In genomic region chr9:10000669-10001068, GRCh38 we compare ENCODE assay signal across 22 cellular contexts.
"Had no signal": no experiment of that assay in that cellular context is flagged by ENCODE, and none has a peak within 500 bp of the region (broad histone marks: within the 10 kb centered on the region; RNA-seq: fewer than 3 reads in every experiment).

No MANE protein-coding gene starts in this region.

- H3K9me3 ChIP-seq: gastrocnemius medialis, lower lobe of right lung, right lobe of liver, upper lobe of right lung, uterus had no signal

- H3K79me2 ChIP-seq: parathyroid adenoma had no signal

- H3K4me1 Mint-ChIP-seq: immature natural killer cell had no signal

- H3K27me3 Mint-ChIP-seq: effector memory CD8-positive, alpha-beta T cell; natural killer cell treated with Interleukin-12 subunit alpha and Interleukin-12 subunit beta and Interleukin-15 and Interleukin-18, amount 100 ng/mL, for 72 hours; stimulated activated naive CD8-positive, alpha-beta T cell treated with anti-CD3 and anti-CD28 coated beads, Interleukin-15, Interleukin-2, amounts not matched to agents 100 ng/mL and 50 ng/mL, for 24 hours had no signal

- H3K4me1 ChIP-seq: gastrocnemius medialis, lower lobe of right lung, parathyroid adenoma, right lobe of liver, transverse colon, uterus had no signal

- H3K27me3 ChIP-seq: gastrocnemius medialis, right lobe of liver, transverse colon, upper lobe of right lung, uterus had no signal

- H3K9me3 Mint-ChIP-seq: natural killer cell treated with Interleukin-12 subunit alpha and Interleukin-12 subunit beta and Interleukin-15 and Interleukin-18, amount 100 ng/mL, for 72 hours; neural crest cell; stimulated activated naive B cell treated with anti-CD40 and anti-IgM and Interleukin-4, amounts not matched to agents 10 μg/mL and 1 μg/mL and 100 μg/mL, for 72 hours had no signal

- ATAC-seq: effector memory CD8-positive, alpha-beta T cell; gastrocnemius medialis; left colon; left ventricle myocardium superior; lower lobe of right lung; natural killer cell treated with Interleukin-12 subunit alpha and Interleukin-12 subunit beta and Interleukin-15 and Interleukin-18, amount 100 ng/mL, for 72 hours; right lobe of liver; stimulated activated naive B cell treated with anti-CD40 and anti-IgM and Interleukin-4, amounts not matched to agents 10 μg/mL and 1 μg/mL and 100 μg/mL, for 72 hours; upper lobe of right lung had no signal

- H3K4me3 ChIP-seq: gastrocnemius medialis, lower lobe of right lung, right lobe of liver, transverse colon, upper lobe of right lung, uterus had no signal

- DNase-seq: cortex of kidney; effector memory CD8-positive, alpha-beta T cell; gastrocnemius medialis; immature natural killer cell; islet precursor cell; kidney glomerular epithelial cell; left colon; left ventricle myocardium superior; lower lobe of right lung; right lobe of liver; small intestine; stimulated activated CD4-positive, alpha-beta T cell treated with anti-CD3 and anti-CD28 coated beads, Interleukin-15, amount 100 ng/mL, for 24 hours; stimulated activated CD4-positive, alpha-beta T cell treated with anti-CD3 and anti-CD28 coated beads, Interleukin-2, amount 100 ng/mL, for 48 hours; stimulated activated naive B cell treated with anti-CD40 and anti-IgM and Interleukin-4, amounts not matched to agents 10 μg/mL and 1 μg/mL and 100 μg/mL, for 72 hours; transverse colon; upper lobe of right lung; uterus had no signal

- H3K27ac ChIP-seq: gastrocnemius medialis, lower lobe of right lung, parathyroid adenoma, right lobe of liver, transverse colon, upper lobe of right lung, uterus had no signal

- H3K27ac Mint-ChIP-seq: effector memory CD8-positive, alpha-beta T cell; immature natural killer cell; natural killer cell treated with Interleukin-12 subunit alpha and Interleukin-12 subunit beta and Interleukin-15 and Interleukin-18, amount 100 ng/mL, for 72 hours; progenitor cell of endocrine pancreas; stimulated activated naive B cell treated with anti-CD40 and anti-IgM and Interleukin-4, amounts not matched to agents 10 μg/mL and 1 μg/mL and 100 μg/mL, for 72 hours; stimulated activated naive CD8-positive, alpha-beta T cell treated with anti-CD3 and anti-CD28 coated beads, Interleukin-15, Interleukin-2, amounts not matched to agents 100 ng/mL and 50 ng/mL, for 24 hours had no signal

- H3K36me3 ChIP-seq: gastrocnemius medialis, lower lobe of right lung, right lobe of liver, transverse colon, upper lobe of right lung, uterus had no signal

- H3K4me3 Mint-ChIP-seq: effector memory CD8-positive, alpha-beta T cell; immature natural killer cell; natural killer cell treated with Interleukin-12 subunit alpha and Interleukin-12 subunit beta and Interleukin-15 and Interleukin-18, amount 100 ng/mL, for 72 hours; neural crest cell; stimulated activated naive B cell treated with anti-CD40 and anti-IgM and Interleukin-4, amounts not matched to agents 10 μg/mL and 1 μg/mL and 100 μg/mL, for 72 hours; stimulated activated naive CD8-positive, alpha-beta T cell treated with anti-CD3 and anti-CD28 coated beads, Interleukin-15, Interleukin-2, amounts not matched to agents 100 ng/mL and 50 ng/mL, for 24 hours had no signal

- H3K36me3 Mint-ChIP-seq: immature natural killer cell; natural killer cell treated with Interleukin-12 subunit alpha and Interleukin-12 subunit beta and Interleukin-15 and Interleukin-18, amount 100 ng/mL, for 72 hours; stimulated activated naive B cell treated with anti-CD40 and anti-IgM and Interleukin-4, amounts not matched to agents 10 μg/mL and 1 μg/mL and 100 μg/mL, for 72 hours had no signal

- H2AFZ ChIP-seq: parathyroid adenoma had no signal

- H3K9ac ChIP-seq: parathyroid adenoma had no signal
